Comparison of ENCODE assay signal across 10 cellular contexts in genomic region chr10:35191523-35191922, GRCh38.
A peak's percentile ranks its signal among the peaks of the same experiment; 100 is the strongest.
DNase-seq lines count a peak whose midpoint lies in the region; ATAC-seq, FAIRE-seq and TF ChIP-seq lines count a peak whose summit lies in the region.
"Had no signal": no experiment of that assay in that cellular context is flagged by ENCODE, and none has a peak within 500 bp of the region (broad histone marks: within the 10 kb centered on the region; RNA-seq: fewer than 3 reads in every experiment).

No MANE protein-coding gene starts in this region.

- FAIRE-seq in small intestine (lab: Jason Lieb, UNC): no peak

- no peaks in the 10 kb centered on the region for H3K9me3 Mint-ChIP-seq in activated naive CD8-positive, alpha-beta T cell (ENCODE audit: low read depth)
- H3K9me3 Mint-ChIP-seq in activated naive CD8-positive, alpha-beta T cell treated with anti-CD3 and anti-CD28 coated beads for 36 hours: peaks cover 3% of the 10 kb centered on the region

- peaks cover 24% of the 10 kb centered on the region for H3K4me1 Mint-ChIP-seq in activated naive CD8-positive, alpha-beta T cell (ENCODE audit: low read depth)
- peaks cover 17% of the 10 kb centered on the region for H3K4me1 Mint-ChIP-seq in activated naive CD8-positive, alpha-beta T cell treated with anti-CD3 and anti-CD28 coated beads for 36 hours

- no peak overlapping the region for H2BK5ac ChIP-seq in mesendoderm (ENCODE audit: low read length)

- H2AK5ac ChIP-seq in mesendoderm (ENCODE audit: low read length): no peak overlapping the region

- H3K9ac ChIP-seq in mesendoderm (ENCODE audit: low read length): no peak overlapping the region

- no peak for DNase-seq in activated naive CD8-positive, alpha-beta T cell treated with anti-CD3 and anti-CD28 coated beads for 36 hours
- DNase-seq in choroid plexus epithelial cell (ENCODE audit: low read depth) (peak; percentile 28), mesendoderm (peak; percentile 21), transverse colon (peak; percentile 30), NCI-H1930 (lab: John Stamatoyannopoulos, UW) (no peak), small intestine (no peak)
- DNase-seq: NK-92 treated with Interleukin-12 subunit alpha and Interleukin-12 subunit beta, amount 100 ng/mL, for 24 hours had no signal

- H2BK15ac ChIP-seq in mesendoderm (replicated peaks; ENCODE audit: low read depth): no peak overlapping the region

- no peaks in the 10 kb centered on the region for H3K27me3 Mint-ChIP-seq in activated naive CD8-positive, alpha-beta T cell
- no peaks in the 10 kb centered on the region for H3K27me3 Mint-ChIP-seq in activated naive CD8-positive, alpha-beta T cell treated with anti-CD3 and anti-CD28 coated beads for 36 hours

- peaks cover 10% of the 10 kb centered on the region for H3K36me3 Mint-ChIP-seq in activated naive CD8-positive, alpha-beta T cell
- H3K36me3 Mint-ChIP-seq in activated naive CD8-positive, alpha-beta T cell treated with anti-CD3 and anti-CD28 coated beads for 36 hours: peaks cover 18% of the 10 kb centered on the region

- H3K27ac Mint-ChIP-seq in activated naive CD8-positive, alpha-beta T cell: peak overlapping the region; percentile 66
- H3K27ac Mint-ChIP-seq in activated naive CD8-positive, alpha-beta T cell treated with anti-CD3 and anti-CD28 coated beads for 36 hours: no peak overlapping the region

- intact Hi-C loops in transverse colon (cut with DNase I; ENCODE audit: low total_unique reads): no loop called here

- TF ChIP-seq POLR2A in transverse colon (IDR thresholded peaks at IDR 0.05): no peak

- H2BK120ac ChIP-seq in mesendoderm (ENCODE audit: low read depth, low read length): no peak overlapping the region

- H3K27me3 ChIP-seq in mesendoderm (ENCODE audit: insufficient read depth, low read length, poor library complexity) (no peaks in the 10 kb centered on the region), transverse colon (no peaks in the 10 kb centered on the region), small intestine (ENCODE audit: control insufficient read depth in 2 of 2, insufficient read depth in 2 of 2, low read length in 2 of 2) (no peaks in the 10 kb centered on the region)

- H3K56ac ChIP-seq in mesendoderm (ENCODE audit: low read length): no peak overlapping the region

- no peak overlapping the region for H3K4ac ChIP-seq in mesendoderm (ENCODE audit: low read depth, low read length)

- H3K4me1 ChIP-seq in mesendoderm (ENCODE audit: control insufficient read depth, low read depth, low read length) (peaks cover 6% of the 10 kb centered on the region), transverse colon (peaks cover 0 to 8% (median 6%) of the 10 kb centered on the region in 4 donors), small intestine (ENCODE audit: control insufficient read depth in 2 of 2, insufficient read depth in 1 of 2, low read depth in 1 of 2, low read length in 1 of 2) (no peaks in the 10 kb centered on the region)

- H3K4me2 ChIP-seq in mesendoderm (ENCODE audit: low read length): no peak overlapping the region

- no peak for ATAC-seq in HG02763 (IDR thresholded peaks at IDR 0.05; ENCODE audit: unreplicated experiment)
- ATAC-seq: activated CD4-positive, CD25-positive, alpha-beta regulatory T cell treated with anti-CD3 and anti-CD28 coated beads, Interleukin-2, amount 50 U/mL, for 24 hours had no signal

- H3K36me3 ChIP-seq in mesendoderm (ENCODE audit: control insufficient read depth, insufficient read depth, low read length): no peaks in the 10 kb centered on the region
- H3K36me3 ChIP-seq in transverse colon: no peaks in the 10 kb centered on the region
- H3K36me3 ChIP-seq in small intestine (ENCODE audit: control insufficient read depth in 2 of 2, insufficient read depth in 2 of 2, low read length in 2 of 2): no peaks in the 10 kb centered on the region

- in situ Hi-C loops in transverse colon (cut with MboI; ENCODE audit: low pct_ligation_motif_present in 1 of 4, low pct_unique_long_range_greater_than_20kb in 1 of 4, low sequenced_read_pairs in 3 of 4): no loop called here

- H3K18ac ChIP-seq in mesendoderm (ENCODE audit: low read length): no peak overlapping the region

- H3K23ac ChIP-seq in mesendoderm (ENCODE audit: low read length): no peak overlapping the region

- H3K79me2 ChIP-seq in mesendoderm (ENCODE audit: control insufficient read depth, insufficient read depth, low read length): no peaks in the 10 kb centered on the region

- TF ChIP-seq EP300 in transverse colon (IDR thresholded peaks at IDR 0.05; ENCODE audit: low read depth): no peak

- TF ChIP-seq CTCF in choroid plexus epithelial cell (conservative IDR thresholded peaks at IDR 0.05; ENCODE audit: low read depth, low read length) (no peak), transverse colon (IDR thresholded peaks at IDR 0.05) (no peak)

- WGBS in mesendoderm (ENCODE audit: extremely low coverage, insufficient coverage, low lambda C conversion rate): no CpG with 5 or more reads among the region's 2 CpGs
- 54% methylated on average over 2 of the region's 2 CpGs; no CpG with 5 or more reads in 1 of the 2 donors for WGBS in transverse colon (ENCODE audit: low coverage in 1 of 2), 2 donors
- 59 to 78% (median 67%) methylated on average over 2 of the region's 2 CpGs for WGBS in small intestine, 3 donors

- H4K5ac ChIP-seq in mesendoderm (ENCODE audit: low read length): no peak overlapping the region

- H3K9me3 ChIP-seq in transverse colon (no peaks in the 10 kb centered on the region), small intestine (ENCODE audit: control insufficient read depth, low read depth) (no peaks in the 10 kb centered on the region)

- H3K27ac ChIP-seq in mesendoderm (ENCODE audit: low read depth, low read length): no peak overlapping the region
- H3K27ac ChIP-seq in transverse colon: peak overlapping the region in 3 of 4 donors; percentile 26 to 55 (median 32)
- H3K27ac ChIP-seq in small intestine (ENCODE audit: low read depth in 1 of 2, low read length in 1 of 2): no peak overlapping the region

- H4K8ac ChIP-seq in mesendoderm (ENCODE audit: low read depth, low read length): no peak overlapping the region

- H3K4me3 ChIP-seq in choroid plexus epithelial cell (ENCODE audit: low read depth, low read length) (no peak overlapping the region), mesendoderm (ENCODE audit: low read length) (no peak overlapping the region), transverse colon (no peak overlapping the region), small intestine (ENCODE audit: low read depth in 1 of 2, low read length in 2 of 2) (no peak overlapping the region)

- H3K79me1 ChIP-seq in mesendoderm (ENCODE audit: low read length): no peaks in the 10 kb centered on the region

- H3K4me3 Mint-ChIP-seq in activated naive CD8-positive, alpha-beta T cell: no peak overlapping the region
- H3K4me3 Mint-ChIP-seq in activated naive CD8-positive, alpha-beta T cell treated with anti-CD3 and anti-CD28 coated beads for 36 hours: no peak overlapping the region

Comparison
In these comparisons a context has a peak if more than half of its experiments do, and no peak if none do; other contexts are left out.
1. DNase-seq: peak in choroid plexus epithelial cell (single experiment), mesendoderm (single experiment) and transverse colon (single experiment); none in activated naive CD8-positive, alpha-beta T cell treated with anti-CD3 and anti-CD28 coated beads for 36 hours (single experiment), NCI-H1930 (0 of 2) and small intestine (single experiment).
2. H3K27ac ChIP-seq: peak in transverse colon (3 of 4); none in mesendoderm (single experiment) and small intestine (0 of 2).